ENCODE assay signal across 9 cellular contexts in genomic region chr1:180611016-180611930, GRCh38. TPM values are rescaled to one million over a fixed set of nuclear protein-coding genes. Genes with fewer than 3 reads are reported as not detected.
DNase-seq lines count a peak whose midpoint lies in the region; ATAC-seq, FAIRE-seq and TF ChIP-seq lines count a peak whose summit lies in the region.
"Had no signal": no experiment of that assay in that cellular context is flagged by ENCODE, and none has a peak within 500 bp of the region (broad histone marks: within the 10 kb centered on the region; RNA-seq: fewer than 3 reads in every experiment).

No MANE protein-coding gene starts in this region.

- peak; percentile 41 for DNase-seq in OCI-LY7 (ENCODE audit: low spot score)
- DNase-seq in fibroblast of mammary gland (ENCODE audit: low read depth), result peak; percentile 59
- DNase-seq in pancreas, result no peak
- DNase-seq in kidney, result no peak
- no peak for DNase-seq in HK-2 (ENCODE audit: unreplicated experiment)
- no peak for DNase-seq in SJCRH30
- DNase-seq: T-cell had no signal

- FAIRE-seq in pancreas (lab: Jason Lieb, UNC) (no peak), kidney (lab: Jason Lieb, UNC) (no peak)

- TF ChIP-seq CTCF in HEK293 (tag by site-specific recombination; IDR thresholded peaks at IDR 0.05) (no peak), OCI-LY7 (conservative IDR thresholded peaks at IDR 0.05; ENCODE audit: low read length) (no peak), fibroblast of mammary gland (conservative IDR thresholded peaks at IDR 0.05; ENCODE audit: control insufficient read depth, insufficient read depth, low read depth, low read length) (no peak), pancreas (IDR thresholded peaks at IDR 0.05) (no peak), kidney (IDR thresholded peaks at IDR 0.05; ENCODE audit: borderline replicate concordance, extremely low read depth, insufficient read depth) (no peak)

- H2AFZ ChIP-seq in OCI-LY7 (ENCODE audit: low read length), result peak overlapping the region; percentile 94

- H3K27me3 ChIP-seq in pancreas (no peaks in the 10 kb centered on the region), SJCRH30 (no peaks in the 10 kb centered on the region)

- no peaks in the 10 kb centered on the region for H3K4me1 ChIP-seq in HEK293 (ENCODE audit: control insufficient read depth, insufficient read depth, low read length)
- peaks cover 10% of the 10 kb centered on the region for H3K4me1 ChIP-seq in OCI-LY7 (ENCODE audit: insufficient read depth, low read length, poor library complexity, severe bottlenecking)
- H3K4me1 ChIP-seq in pancreas, result peaks cover 33 to 65% (median 64%) of the 10 kb centered on the region in 3 donors
- no peaks in the 10 kb centered on the region for H3K4me1 ChIP-seq in kidney (ENCODE audit: control insufficient read depth in 1 of 2, insufficient read depth in 1 of 2, low read depth in 1 of 2, low read length in 2 of 2)
- H3K4me1 ChIP-seq in SJCRH30, result no peaks in the 10 kb centered on the region

- no peaks in the 10 kb centered on the region for H4K20me1 ChIP-seq in OCI-LY7 (ENCODE audit: insufficient read depth, low read length)

- H3K9ac ChIP-seq in kidney (ENCODE audit: low read length in 2 of 2), result no peak overlapping the region

- no peaks in the 10 kb centered on the region for H3K9me2 ChIP-seq in OCI-LY7 (ENCODE audit: insufficient read depth, low read length)

- 22 to 23% methylated on average over 9 of the region's 9 CpGs for WGBS in pancreas, 2 donors

- CTCF ChIA-PET in HEK293 (lab: Yijun Ruan, JAX), result no interaction called here
- CTCF ChIA-PET in OCI-LY7 (lab: Charles Lee; ENCODE audit: unreplicated experiment), result no interaction called here

- H3K36me3 ChIP-seq in HEK293 (ENCODE audit: control insufficient read depth in 2 of 2, insufficient read depth in 1 of 2, low read length in 2 of 2), result no peaks in the 10 kb centered on the region
- H3K36me3 ChIP-seq in OCI-LY7 (ENCODE audit: insufficient read depth, low read length), result no peaks in the 10 kb centered on the region
- no peaks in the 10 kb centered on the region for H3K36me3 ChIP-seq in pancreas
- no peaks in the 10 kb centered on the region for H3K36me3 ChIP-seq in kidney (ENCODE audit: control insufficient read depth in 1 of 2, insufficient read depth in 2 of 2, low read length in 2 of 2)
- H3K36me3 ChIP-seq in SJCRH30, result no peaks in the 10 kb centered on the region

- H3K9me3 ChIP-seq in HEK293 (ENCODE audit: control insufficient read depth, insufficient read depth, low read depth, low read length) (no peaks in the 10 kb centered on the region), OCI-LY7 (ENCODE audit: low read length) (no peaks in the 10 kb centered on the region), pancreas (no peaks in the 10 kb centered on the region), kidney (ENCODE audit: control insufficient read depth in 1 of 2, low read length in 2 of 2) (no peaks in the 10 kb centered on the region), SJCRH30 (replicated peaks) (no peaks in the 10 kb centered on the region)

- ATAC-seq in pancreas (peak in 3 of 4 donors; percentile 2 to 59 (median 14)), GM18873 (IDR thresholded peaks at IDR 0.05; ENCODE audit: low FRiP score, unreplicated experiment) (no peak)

- intact Hi-C loops in OCI-LY7 (cut with micrococcal nuclease; ENCODE audit: unreplicated experiment), result no loop called here
- intact Hi-C loops in pancreas (cut with DNase I), result no loop called here
- intact Hi-C loops in kidney (cut with DNase I), result no loop called here

- H3K27ac ChIP-seq in HEK293 (ENCODE audit: extremely low read depth, low read depth, low read length) (no peak overlapping the region), OCI-LY7 (ENCODE audit: low read depth, low read length, poor library complexity, severe bottlenecking) (no peak overlapping the region), pancreas (peak overlapping the region; percentile 9 to 62 (median 40)), kidney (ENCODE audit: low read depth in 2 of 2, low read length in 2 of 2) (no peak overlapping the region), SJCRH30 (no peak overlapping the region)

- no TSS peak for BruUV-seq in OCI-LY7 (replicated peaks; lab: Mats Ljungman, UMichigan)

- peak overlapping the region; percentile 20; the same call in 1 of the 2 replicates for H3K4me2 ChIP-seq in OCI-LY7 (ENCODE audit: low read length)

- no peaks in the 10 kb centered on the region for H3K79me2 ChIP-seq in OCI-LY7 (ENCODE audit: insufficient read depth, low read depth, low read length)

- H3K4me3 ChIP-seq in HEK293 (ENCODE audit: low read depth, low read length) (no peak overlapping the region), OCI-LY7 (ENCODE audit: low read depth, low read length, poor library complexity, severe bottlenecking) (no peak overlapping the region), fibroblast of mammary gland (ENCODE audit: control insufficient read depth, low read depth, low read length) (no peak overlapping the region), pancreas (no peak overlapping the region), kidney (ENCODE audit: low read length in 2 of 2) (no peak overlapping the region), SJCRH30 (no peak overlapping the region)

- POLR2A ChIA-PET in HEK293 (lab: Yijun Ruan, JAX), result no interaction called here
- POLR2A ChIA-PET in OCI-LY7 (lab: Charles Lee), result interaction anchor here (1.0 to 2.8 kb wide), 2 partner anchors 10 to 21 kb away, joined by 3 to 8 read pairs; partner anchors contain the start of gene XPR1

TF ChIP-seq in HEK293, 187 proteins besides CTCF, POLR2A, EP300 and RAD21:
- TF ChIP-seq ZNF692 (tag by site-specific recombination; IDR thresholded peaks at IDR 0.05) (no peak), ZNF155 (tag by site-specific recombination; IDR thresholded peaks at IDR 0.05) (no peak), PRDM6 (tag by site-specific recombination; IDR thresholded peaks at IDR 0.05) (peak; percentile 12; the same call in 1 of the 2 replicates)

RNA-seq across cellular contexts. Expression of gene XPR1, which starts 20.5 kb away (rescaled TPM):
- total RNA-seq in OCI-LY7 (2014; rRNA removed; shearing (Covaris generic)), result 8.6 and 9.0 TPM in 2 replicates
- total RNA-seq in OCI-LY7 (2022) (17.2 and 18.2 TPM in 2 replicates), pancreas (10 to 100 TPM; 10.6 to 25.3 (median 15.2) TPM), kidney (33.5 TPM)
- polyA plus RNA-seq in pancreas (1 to 10 TPM; 3.4 to 7.5 TPM), kidney (ENCODE audit: insufficient read depth, low read depth, low replicate concordance) (10.9 TPM)
- total RNA-seq in SJCRH30 (2014; rRNA removed; shearing (Covaris generic)), result 29.8 and 30.6 TPM in 2 replicates

RNA-seq across cellular contexts. Expression of gene OVAAL, which starts 52.5 kb away (rescaled TPM):
- total RNA-seq in OCI-LY7 (2014; rRNA removed; shearing (Covaris generic)), result not detected in 2 replicates
- not detected in 2 replicates for total RNA-seq in OCI-LY7 (2022)
- not detected for total RNA-seq in pancreas
- not detected for polyA plus RNA-seq in pancreas
- not detected for total RNA-seq in kidney
- not detected for polyA plus RNA-seq in kidney (ENCODE audit: insufficient read depth, low read depth, low replicate concordance)
- not detected in 2 replicates for total RNA-seq in SJCRH30 (2014; rRNA removed; shearing (Covaris generic))
- total RNA-seq: T-cell had no signal

Comparison
In these comparisons a context has a peak if more than half of its experiments do, and no peak if none do; other contexts are left out.
1. H3K27ac ChIP-seq: peak in pancreas (4 of 4); none in HEK293 (single experiment), OCI-LY7 (single experiment), kidney (0 of 2) and SJCRH30 (single experiment).
2. DNase-seq: peak in OCI-LY7 (single experiment) and fibroblast of mammary gland (single experiment); none in pancreas (0 of 6), kidney (single experiment), HK-2 (single experiment) and SJCRH30 (0 of 2).